In genomic region chr4:142126890-142127497, GRCh38 we compare ENCODE assay signal across 8 cellular contexts.
DNase-seq lines count a peak whose midpoint lies in the region; ATAC-seq, FAIRE-seq and TF ChIP-seq lines count a peak whose summit lies in the region.

No MANE protein-coding gene starts in this region.

- DNase-seq in SK-N-SH (peak; percentile 15), left cardiac atrium (peak; percentile 40), small intestine (peak; percentile 72)
- no peak for DNase-seq in activated naive CD8-positive, alpha-beta T cell treated with anti-CD3 and anti-CD28 coated beads, Interleukin-2, amount 10 ng/mL, durations not matched to agents 7 days and 5 days

- no peaks in the 10 kb centered on the region for H3F3A ChIP-seq in SK-N-SH (replicated peaks; ENCODE audit: insufficient read depth)

- H3K27ac Mint-ChIP-seq in activated naive CD8-positive, alpha-beta T cell treated with anti-CD3 and anti-CD28 coated beads, Interleukin-2, amount 10 ng/mL, durations not matched to agents 7 days and 5 days: no peak overlapping the region

- CTCF ChIA-PET in SK-N-SH (lab: Yijun Ruan, JAX): interaction anchor here (0.6 to 1.4 kb wide), 18 partner anchors 13 to 824 kb away, joined by 3 to 6 read pairs (median 4); partner anchors contain the start of gene INPP4B

- no peak overlapping the region for H3K4me3 Mint-ChIP-seq in activated naive CD8-positive, alpha-beta T cell treated with anti-CD3 and anti-CD28 coated beads, Interleukin-2, amount 10 ng/mL, durations not matched to agents 7 days and 5 days

- no peak overlapping the region for H3K4me2 ChIP-seq in SK-N-SH

- no peaks in the 10 kb centered on the region for H3K27me3 Mint-ChIP-seq in activated naive CD8-positive, alpha-beta T cell treated with anti-CD3 and anti-CD28 coated beads, Interleukin-2, amount 10 ng/mL, durations not matched to agents 7 days and 5 days

- peak; percentile 98 for FAIRE-seq in G401.6 (lab: Jason Lieb, UNC)
- FAIRE-seq in small intestine (lab: Jason Lieb, UNC): peak; percentile 67

- H3K9ac ChIP-seq in SK-N-SH: no peak overlapping the region

- peak; percentile 95 for TF ChIP-seq RAD21 in SK-N-SH (IDR thresholded peaks at IDR 0.05; ENCODE audit: low read length)

- H3K79me2 ChIP-seq in SK-N-SH (ENCODE audit: insufficient read depth): no peaks in the 10 kb centered on the region

- WGBS in SK-N-SH (ENCODE audit: low lambda C conversion rate): 18% methylated on average over 3 of the region's 3 CpGs
- 7 to 15% (median 11%) methylated on average over 3 of the region's 3 CpGs for WGBS in small intestine, 3 donors

- H2AFZ ChIP-seq in SK-N-SH (ENCODE audit: low read depth): no peak overlapping the region

- POLR2A ChIA-PET in SK-N-SH (lab: Yijun Ruan, JAX): no interaction called here
- POLR2A ChIA-PET in activated naive CD8-positive, alpha-beta T cell treated with anti-CD3 and anti-CD28 coated beads, Interleukin-2, amount 10 ng/mL, durations not matched to agents 7 days and 5 days (lab: Charles Lee): no interaction called here

- H3K9me3 ChIP-seq in SK-N-SH (no peaks in the 10 kb centered on the region), small intestine (ENCODE audit: control insufficient read depth, low read depth) (no peaks in the 10 kb centered on the region)

- H3K27me3 ChIP-seq in SK-N-SH (ENCODE audit: insufficient read depth): no peaks in the 10 kb centered on the region
- no peaks in the 10 kb centered on the region for H3K27me3 ChIP-seq in small intestine (ENCODE audit: control insufficient read depth in 2 of 2, insufficient read depth in 2 of 2, low read length in 2 of 2)

- H3K4me3 ChIP-seq in SK-N-SH (ENCODE audit: low read depth in 2 of 2, low read length in 1 of 2) (no peak overlapping the region), small intestine (ENCODE audit: low read depth in 1 of 2, low read length in 2 of 2) (no peak overlapping the region)

- H3K9me3 Mint-ChIP-seq in activated naive CD8-positive, alpha-beta T cell treated with anti-CD3 and anti-CD28 coated beads, Interleukin-2, amount 10 ng/mL, durations not matched to agents 7 days and 5 days: no peaks in the 10 kb centered on the region

- no peaks in the 10 kb centered on the region for H3K9me2 ChIP-seq in SK-N-SH

- no peak for TF ChIP-seq EP300 in SK-N-SH (IDR thresholded peaks at IDR 0.05; ENCODE audit: borderline replicate concordance in 1 of 2, low read depth in 1 of 2, low read length in 1 of 2)

- H3K36me3 ChIP-seq in SK-N-SH (replicated peaks in 1 of 2; ENCODE audit: control insufficient read depth in 1 of 2, insufficient read depth in 2 of 2, low read length in 1 of 2): no peaks in the 10 kb centered on the region
- no peaks in the 10 kb centered on the region for H3K36me3 ChIP-seq in small intestine (ENCODE audit: control insufficient read depth in 2 of 2, insufficient read depth in 2 of 2, low read length in 2 of 2)

- TF ChIP-seq CTCF in LNCAP (IDR thresholded peaks at IDR 0.05) (peak; percentile 76), SK-N-SH (IDR thresholded peaks at IDR 0.05) (peak; percentile 89)

- intact Hi-C loops in left cardiac atrium (cut with DNase I): loop anchor here in 1 of 2 donors (2.0 to 5.0 kb wide), 2 partner anchors 594 to 715 kb away; no protein-coding TSS in a partner anchor

- H3K4me1 ChIP-seq in SK-N-SH (ENCODE audit: control insufficient read depth in 1 of 2, insufficient read depth in 2 of 2, low read depth in 1 of 2, low read length in 1 of 2): peaks cover 5 to 12% of the 10 kb centered on the region in 2 experiments; a peak in 3 of 4 replicates
- peaks cover 1 to 2% of the 10 kb centered on the region in 2 donors for H3K4me1 ChIP-seq in small intestine (ENCODE audit: control insufficient read depth in 2 of 2, insufficient read depth in 1 of 2, low read depth in 1 of 2, low read length in 1 of 2)

- no peak overlapping the region for H3K27ac ChIP-seq in SK-N-SH (ENCODE audit: low read depth in 2 of 2, low read length in 1 of 2)
- H3K27ac ChIP-seq in small intestine (ENCODE audit: low read depth in 1 of 2, low read length in 1 of 2): no peak overlapping the region

- peaks cover 6% of the 10 kb centered on the region for H3K4me1 Mint-ChIP-seq in activated naive CD8-positive, alpha-beta T cell treated with anti-CD3 and anti-CD28 coated beads, Interleukin-2, amount 10 ng/mL, durations not matched to agents 7 days and 5 days

- peaks cover 5% of the 10 kb centered on the region for H3K36me3 Mint-ChIP-seq in activated naive CD8-positive, alpha-beta T cell treated with anti-CD3 and anti-CD28 coated beads, Interleukin-2, amount 10 ng/mL, durations not matched to agents 7 days and 5 days

- ATAC-seq in GM21717 (IDR thresholded peaks at IDR 0.05; ENCODE audit: unreplicated experiment) (peak; percentile 81), left cardiac atrium (peak; percentile 38 to 62), HG03571 (IDR thresholded peaks at IDR 0.05; ENCODE audit: unreplicated experiment) (no peak)
- peak; percentile 50 for ATAC-seq in activated naive CD8-positive, alpha-beta T cell treated with anti-CD3 and anti-CD28 coated beads, Interleukin-2, amount 10 ng/mL, durations not matched to agents 7 days and 5 days (ENCODE audit: low read depth)

- no peaks in the 10 kb centered on the region for H4K20me1 ChIP-seq in SK-N-SH (ENCODE audit: insufficient read depth)

TF ChIP-seq in SK-N-SH, 30 proteins besides CTCF, POLR2A, EP300 and RAD21:
- TF ChIP-seq TAF1 (IDR thresholded peaks at IDR 0.05; ENCODE audit: borderline replicate concordance, low read depth, low read length) (no peak), SMC3 (IDR thresholded peaks at IDR 0.05; ENCODE audit: low read depth, low read length) (peak; percentile 85)
